1 cellular context compared by ENCODE assay signal in the genomic region with DNA sequence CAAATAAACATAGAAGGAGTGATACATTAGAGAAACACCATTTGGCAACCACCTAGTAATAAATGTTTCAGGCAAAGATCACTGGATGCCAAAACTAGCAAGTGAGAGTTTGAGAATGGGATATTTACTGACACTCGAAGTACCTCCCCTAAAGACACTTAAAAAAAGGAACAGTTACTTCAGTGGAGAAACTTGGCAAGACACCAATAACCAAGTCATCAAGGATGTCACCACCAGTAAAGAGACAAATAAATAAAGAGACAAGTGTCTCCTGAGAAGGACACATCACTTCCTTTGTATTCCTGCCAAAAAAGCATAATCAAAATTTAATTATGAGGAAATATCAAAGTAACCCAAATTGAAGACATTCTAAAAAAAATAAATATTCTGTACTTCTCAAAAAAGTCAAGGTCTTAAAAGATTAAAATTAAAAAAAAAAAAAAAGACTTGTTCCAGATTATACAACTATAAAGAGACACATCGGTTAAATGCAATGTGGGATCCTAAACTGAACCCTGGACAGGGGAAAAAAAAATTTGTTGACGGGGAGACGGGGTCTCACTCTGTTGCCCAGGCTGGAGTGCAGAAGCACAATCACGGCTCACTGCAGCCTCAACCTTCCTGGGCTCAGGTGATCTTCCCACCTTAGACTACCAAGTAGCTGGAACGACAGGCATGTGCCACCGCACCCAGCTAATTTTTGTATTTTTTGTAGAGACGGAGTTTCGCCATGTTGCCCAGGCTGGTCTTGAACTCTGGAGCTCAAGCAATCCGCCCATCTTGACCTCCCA.
TF ChIP-seq lines count a peak whose summit lies in the region.

No MANE protein-coding gene starts in this region.

TF ChIP-seq in K562, 482 proteins besides CTCF, POLR2A, EP300 and RAD21:
- TF ChIP-seq, protein P1, sequence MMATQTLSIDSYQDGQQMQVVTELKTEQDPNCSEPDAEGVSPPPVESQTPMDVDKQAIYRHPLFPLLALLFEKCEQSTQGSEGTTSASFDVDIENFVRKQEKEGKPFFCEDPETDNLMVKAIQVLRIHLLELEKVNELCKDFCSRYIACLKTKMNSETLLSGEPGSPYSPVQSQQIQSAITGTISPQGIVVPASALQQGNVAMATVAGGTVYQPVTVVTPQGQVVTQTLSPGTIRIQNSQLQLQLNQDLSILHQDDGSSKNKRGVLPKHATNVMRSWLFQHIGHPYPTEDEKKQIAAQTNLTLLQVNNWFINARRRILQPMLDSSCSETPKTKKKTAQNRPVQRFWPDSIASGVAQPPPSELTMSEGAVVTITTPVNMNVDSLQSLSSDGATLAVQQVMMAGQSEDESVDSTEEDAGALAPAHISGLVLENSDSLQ (IDR thresholded peaks at IDR 0.05): peak; percentile 23; the same call in 1 of the 2 replicates
- TF ChIP-seq NFIC (IDR thresholded peaks at IDR 0.05) (peak; percentile 82), ZNF143 (CRISPR knock-in tag; IDR thresholded peaks at IDR 0.05) (no peak)
- TF ChIP-seq, protein P2, sequence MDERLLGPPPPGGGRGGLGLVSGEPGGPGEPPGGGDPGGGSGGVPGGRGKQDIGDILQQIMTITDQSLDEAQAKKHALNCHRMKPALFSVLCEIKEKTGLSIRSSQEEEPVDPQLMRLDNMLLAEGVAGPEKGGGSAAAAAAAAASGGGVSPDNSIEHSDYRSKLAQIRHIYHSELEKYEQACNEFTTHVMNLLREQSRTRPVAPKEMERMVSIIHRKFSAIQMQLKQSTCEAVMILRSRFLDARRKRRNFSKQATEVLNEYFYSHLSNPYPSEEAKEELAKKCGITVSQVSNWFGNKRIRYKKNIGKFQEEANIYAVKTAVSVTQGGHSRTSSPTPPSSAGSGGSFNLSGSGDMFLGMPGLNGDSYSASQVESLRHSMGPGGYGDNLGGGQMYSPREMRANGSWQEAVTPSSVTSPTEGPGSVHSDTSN (CRISPR knock-in tag; IDR thresholded peaks at IDR 0.05; ENCODE audit: low read depth): no peak
- TF ChIP-seq, protein P2 (tag; conservative IDR thresholded peaks at IDR 0.05; ENCODE audit: low read depth): peak; percentile 79
TF ChIP-seq in K562: peak in this region for 3.
